25 cellular contexts compared by ENCODE assay signal in genomic region chrX:69508610-69509009, GRCh38. TPM values are rescaled to one million over a fixed set of nuclear protein-coding genes. Genes with fewer than 3 reads are reported as not detected.
"Had no signal": no experiment of that assay in that cellular context is flagged by ENCODE, and none has a peak within 500 bp of the region (broad histone marks: within the 10 kb centered on the region; RNA-seq: fewer than 3 reads in every experiment).

No MANE protein-coding gene starts in this region.

- H3K4me1 Mint-ChIP-seq: immature natural killer cell had no signal

- H3K4me3 ChIP-seq: esophagus muscularis mucosa, gastrocnemius medialis, lung, testis, tibial nerve, upper lobe of right lung had no signal

- ATAC-seq: gastrocnemius medialis; left cardiac atrium; left ventricle myocardium superior; natural killer cell treated with Interleukin-12 subunit alpha and Interleukin-12 subunit beta and Interleukin-15 and Interleukin-18, amount 100 ng/mL, for 72 hours; stimulated activated memory B cell treated with anti-CD40 and anti-IgM and Interleukin-4, amounts not matched to agents 10 μg/mL and 1 μg/mL and 100 μg/mL, for 72 hours; stimulated activated naive CD8-positive, alpha-beta T cell treated with anti-CD3 and anti-CD28 coated beads, Interleukin-15, amount 100 ng/mL, for 72 hours; upper lobe of right lung had no signal

- H3K9me3 ChIP-seq: esophagus muscularis mucosa, gastrocnemius medialis, neutrophil, testis, tibial nerve, upper lobe of right lung had no signal

- H3K36me3 Mint-ChIP-seq: immature natural killer cell; natural killer cell treated with Interleukin-12 subunit alpha and Interleukin-12 subunit beta and Interleukin-15 and Interleukin-18, amount 100 ng/mL, for 72 hours; stimulated activated memory B cell treated with anti-CD40 and anti-IgM and Interleukin-4, amounts not matched to agents 10 μg/mL and 1 μg/mL and 100 μg/mL, for 72 hours had no signal

- H3K36me3 ChIP-seq: esophagus muscularis mucosa, gastrocnemius medialis, neutrophil, tibial nerve, upper lobe of right lung had no signal

- H3K4me3 Mint-ChIP-seq: natural killer cell treated with Interleukin-12 subunit alpha and Interleukin-12 subunit beta and Interleukin-15 and Interleukin-18, amount 100 ng/mL, for 72 hours; stimulated activated memory B cell treated with anti-CD40 and anti-IgM and Interleukin-4, amounts not matched to agents 10 μg/mL and 1 μg/mL and 100 μg/mL, for 72 hours; stimulated activated naive CD8-positive, alpha-beta T cell treated with anti-CD3 and anti-CD28 coated beads, Interleukin-15, amount 100 ng/mL, for 72 hours had no signal

- H3K27me3 ChIP-seq: testis had no signal

- H3K27ac Mint-ChIP-seq: immature natural killer cell; natural killer cell treated with Interleukin-12 subunit alpha and Interleukin-12 subunit beta and Interleukin-15 and Interleukin-18, amount 100 ng/mL, for 72 hours; stimulated activated memory B cell treated with anti-CD40 and anti-IgM and Interleukin-4, amounts not matched to agents 10 μg/mL and 1 μg/mL and 100 μg/mL, for 72 hours; stimulated activated naive CD8-positive, alpha-beta T cell treated with anti-CD3 and anti-CD28 coated beads, Interleukin-15, amount 100 ng/mL, for 72 hours had no signal

- H3K27ac ChIP-seq: epithelial cell of prostate, esophagus muscularis mucosa, gastrocnemius medialis, neutrophil, testis, tibial nerve, upper lobe of right lung had no signal

- DNase-seq: effector memory CD4-positive, alpha-beta T cell; gastrocnemius medialis; immature natural killer cell; kidney; left cardiac atrium; left ventricle myocardium superior; mesenchymal stem cell; midbrain; posterior cingulate gyrus; small intestine; stimulated activated CD4-positive, alpha-beta T cell treated with anti-CD3 and anti-CD28 coated beads, Interleukin-4, amount 100 ng/mL, for 24 hours; stimulated activated naive CD8-positive, alpha-beta T cell treated with anti-CD3 and anti-CD28 coated beads, Interleukin-15, amount 100 ng/mL, for 72 hours; testis; upper lobe of right lung had no signal

- H3K4me1 ChIP-seq: gastrocnemius medialis, testis, upper lobe of right lung had no signal

- H3K9me3 Mint-ChIP-seq: immature natural killer cell; natural killer cell treated with Interleukin-12 subunit alpha and Interleukin-12 subunit beta and Interleukin-15 and Interleukin-18, amount 100 ng/mL, for 72 hours; stimulated activated memory B cell treated with anti-CD40 and anti-IgM and Interleukin-4, amounts not matched to agents 10 μg/mL and 1 μg/mL and 100 μg/mL, for 72 hours; stimulated activated naive CD8-positive, alpha-beta T cell treated with anti-CD3 and anti-CD28 coated beads, Interleukin-15, amount 100 ng/mL, for 72 hours had no signal

RNA-seq across cellular contexts. Expression of gene NALF2, which starts 4.5 kb away (rescaled TPM):
- total RNA-seq: fibroblast of villous mesenchyme; natural killer cell treated with Interleukin-12 subunit alpha and Interleukin-12 subunit beta and Interleukin-15 and Interleukin-18, amount 100 ng/mL, for 72 hours; osteoblast; pulmonary artery endothelial cell; subcutaneous adipose tissue; upper lobe of right lung had no signal
- polyA plus RNA-seq: immature natural killer cell had no signal
